ENCODE assay signal across 22 cellular contexts in the genomic region with DNA sequence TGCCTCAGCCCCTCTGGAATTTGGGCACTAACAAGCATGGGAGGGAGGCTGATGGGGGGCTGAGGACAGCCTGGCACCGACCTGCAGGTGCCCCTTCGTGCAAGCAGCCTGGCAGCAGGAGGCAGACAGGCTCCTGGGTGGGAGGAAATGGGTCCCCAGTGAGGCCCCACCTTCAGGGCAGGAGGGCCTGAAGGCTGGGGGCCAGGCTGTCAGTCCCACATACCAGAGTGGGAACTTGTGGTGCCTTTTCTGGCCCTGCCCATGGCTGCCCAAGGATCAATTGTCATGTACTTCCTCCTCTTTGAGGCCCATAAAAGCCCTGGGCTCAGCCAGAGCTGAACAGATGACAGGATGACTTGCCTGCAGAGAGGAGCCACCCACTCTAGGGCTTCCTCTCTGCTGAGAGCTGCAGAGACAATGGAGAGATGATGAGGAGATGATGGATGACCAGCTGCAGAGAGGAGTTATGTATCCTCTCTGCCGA.
"Had no signal": no experiment of that assay in that cellular context is flagged by ENCODE, and none has a peak within 500 bp of the region (broad histone marks: within the 10 kb centered on the region; RNA-seq: fewer than 3 reads in every experiment).

No MANE protein-coding gene starts in this region.

- H3K4me3 ChIP-seq: mucosa of descending colon, ovary, skin epidermis, stomach, testis, thyroid gland, transverse colon, upper lobe of left lung, vagina had no signal

- H3K27me3 ChIP-seq: ovary, stomach, testis, thyroid gland, transverse colon, upper lobe of left lung, vagina had no signal

- DNase-seq: hippocampal formation; kidney glomerular epithelial cell; left cardiac atrium; midbrain; mucosa of descending colon; naive thymus-derived CD4-positive, alpha-beta T cell; occipital lobe; ovary; stimulated activated CD4-positive, alpha-beta T cell treated with anti-CD3 and anti-CD28 coated beads, Interleukin-12 subunit alpha, Interleukin-12 subunit beta, amount 100 ng/mL, for 4 hours; stimulated activated CD4-positive, alpha-beta T cell treated with anti-CD3 and anti-CD28 coated beads, Interleukin-15, amount 100 ng/mL, for 24 hours; stimulated activated CD4-positive, alpha-beta T cell treated with anti-CD3 and anti-CD28 coated beads, Interleukin-2, amount 100 ng/mL, for 24 hours; stimulated activated CD4-positive, alpha-beta T cell treated with anti-CD3 and anti-CD28 coated beads, Interleukin-4, amount 100 ng/mL, for 1 hour; stimulated activated naive B cell treated with anti-CD40 and anti-IgM and Interleukin-4, amounts not matched to agents 10 μg/mL and 1 μg/mL and 100 μg/mL, for 72 hours; stimulated activated naive CD8-positive, alpha-beta T cell treated with anti-CD3 and anti-CD28 coated beads, Interleukin-15, Interleukin-2, amounts not matched to agents 100 U/mL and 50 U/mL, for 24 hours; stomach; testis; thyroid gland; transverse colon had no signal

- ATAC-seq: left lobe of liver; mucosa of descending colon; stimulated activated naive CD8-positive, alpha-beta T cell treated with anti-CD3 and anti-CD28 coated beads, Interleukin-15, Interleukin-2, amounts not matched to agents 100 U/mL and 50 U/mL, for 24 hours had no signal

- H3K27ac ChIP-seq: ovary, skin epidermis, stomach, testis, thyroid gland, transverse colon, upper lobe of left lung, vagina had no signal

- H3K36me3 ChIP-seq: ovary, stomach, thyroid gland, transverse colon, upper lobe of left lung, vagina had no signal

- H3K4me1 ChIP-seq: stomach, testis, thyroid gland, transverse colon, upper lobe of left lung, vagina had no signal

- H3K9me3 ChIP-seq: ovary, testis, thyroid gland, transverse colon, vagina had no signal
